1 cellular context compared by ENCODE assay signal in the genomic region with DNA sequence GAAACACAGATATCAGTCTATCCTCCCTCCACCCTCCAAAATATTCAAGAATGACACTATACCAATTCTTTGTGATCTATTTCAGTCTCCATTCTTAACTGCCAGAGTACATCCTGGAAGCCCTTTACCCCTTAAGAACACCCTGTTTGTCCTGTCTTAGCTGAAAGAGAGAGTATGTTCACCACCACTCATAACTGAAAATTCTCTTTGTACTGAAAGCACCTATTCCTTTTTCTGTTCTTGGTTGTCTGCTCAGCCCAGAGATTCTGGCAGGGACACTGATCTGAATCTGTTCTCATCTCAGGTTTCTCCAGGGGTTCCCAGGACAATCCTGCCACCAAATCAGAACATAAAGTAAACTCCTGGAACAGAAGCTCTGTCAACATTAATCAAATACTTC.
TF ChIP-seq lines count a peak whose summit lies in the region.

No MANE protein-coding gene starts in this region.

TF ChIP-seq in IMR-90, 13 proteins besides CTCF, POLR2A, EP300 and RAD21 (continued from another document):
- TF ChIP-seq, protein P1, sequence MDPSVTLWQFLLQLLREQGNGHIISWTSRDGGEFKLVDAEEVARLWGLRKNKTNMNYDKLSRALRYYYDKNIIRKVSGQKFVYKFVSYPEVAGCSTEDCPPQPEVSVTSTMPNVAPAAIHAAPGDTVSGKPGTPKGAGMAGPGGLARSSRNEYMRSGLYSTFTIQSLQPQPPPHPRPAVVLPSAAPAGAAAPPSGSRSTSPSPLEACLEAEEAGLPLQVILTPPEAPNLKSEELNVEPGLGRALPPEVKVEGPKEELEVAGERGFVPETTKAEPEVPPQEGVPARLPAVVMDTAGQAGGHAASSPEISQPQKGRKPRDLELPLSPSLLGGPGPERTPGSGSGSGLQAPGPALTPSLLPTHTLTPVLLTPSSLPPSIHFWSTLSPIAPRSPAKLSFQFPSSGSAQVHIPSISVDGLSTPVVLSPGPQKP (IDR thresholded peaks at IDR 0.05; ENCODE audit: borderline replicate concordance, low read depth, low read length) = no peak
- TF ChIP-seq RFX5 (IDR thresholded peaks at IDR 0.05; ENCODE audit: low read depth, low read length) (no peak), NFE2L2 (IDR thresholded peaks at IDR 0.05; ENCODE audit: low read depth, low read length) (no peak), RCOR1 (IDR thresholded peaks at IDR 0.05; ENCODE audit: insufficient replicate concordance, low read length) (no peak), MXI1 (IDR thresholded peaks at IDR 0.05; ENCODE audit: borderline replicate concordance, low read depth, low read length) (no peak), CEBPB (IDR thresholded peaks at IDR 0.05; ENCODE audit: low read depth, low read length) (no peak), BHLHE40 (IDR thresholded peaks at IDR 0.05; ENCODE audit: low read depth, low read length) (no peak), CHD1 (IDR thresholded peaks at IDR 0.05; ENCODE audit: low read depth, low read length) (no peak)
